ENCODE assay signal across 5 cellular contexts in genomic region chr1:160881270-160881669, GRCh38. TPM values are rescaled to one million over a fixed set of nuclear protein-coding genes. Genes with fewer than 3 reads are reported as not detected.
"Had no signal": no experiment of that assay in that cellular context is flagged by ENCODE, and none has a peak within 500 bp of the region (broad histone marks: within the 10 kb centered on the region; RNA-seq: fewer than 3 reads in every experiment).

No MANE protein-coding gene starts in this region.

RNA-seq across cellular contexts. Expression of gene ITLN1, which starts 3.7 kb away (rescaled TPM):
- total RNA-seq: LHCN-M2, MCF 10A, PC-3, SJSA1 had no signal
- polyA plus RNA-seq: SK-N-SH had no signal

RNA-seq across cellular contexts. Expression of gene CD244, which starts 18.6 kb away (rescaled TPM):
- total RNA-seq: LHCN-M2, MCF 10A, PC-3, SJSA1 had no signal
- polyA plus RNA-seq: SK-N-SH had no signal
